1 cellular context compared by ENCODE assay signal in the genomic region with DNA sequence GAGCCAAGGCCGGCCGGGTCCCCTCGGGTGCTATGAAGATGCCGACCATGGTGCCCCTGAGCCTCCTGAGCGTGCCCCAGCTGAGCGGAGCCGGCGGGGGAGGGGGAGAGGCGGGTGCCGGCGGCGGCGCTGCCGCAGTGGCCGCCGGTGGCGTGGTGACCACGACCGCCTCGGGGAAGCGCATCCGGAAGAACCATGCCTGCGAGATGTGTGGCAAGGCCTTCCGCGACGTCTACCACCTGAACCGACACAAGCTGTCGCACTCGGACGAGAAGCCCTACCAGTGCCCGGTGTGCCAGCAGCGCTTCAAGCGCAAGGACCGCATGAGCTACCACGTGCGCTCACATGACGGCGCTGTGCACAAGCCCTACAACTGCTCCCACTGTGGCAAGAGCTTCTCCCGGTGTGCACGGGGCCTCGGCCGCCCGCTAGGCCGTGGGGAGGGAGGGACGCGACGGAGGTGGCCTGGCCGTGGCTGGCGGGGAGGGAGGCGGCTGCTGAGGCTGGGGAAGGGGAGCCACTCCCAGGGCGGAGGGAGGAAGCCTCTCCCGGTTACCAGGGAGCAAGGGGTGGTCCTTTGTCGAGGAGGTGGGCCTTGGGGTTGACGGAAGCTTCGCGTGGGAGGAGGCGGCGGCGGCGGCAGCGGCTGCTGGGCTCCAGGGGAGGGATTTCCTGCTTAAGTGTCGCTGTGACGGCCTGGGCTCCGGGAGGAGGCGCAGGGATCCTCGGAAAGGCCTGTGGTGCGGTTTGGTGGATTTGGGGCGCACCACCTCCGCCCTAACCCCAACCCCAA.
A peak's percentile ranks its signal among the peaks of the same experiment; 100 is the strongest.
TF ChIP-seq lines count a peak whose summit lies in the region.

No MANE protein-coding gene starts in this region.

TF ChIP-seq in K562, 482 proteins besides CTCF, POLR2A, EP300 and RAD21 (continued from another document and continues in another):
- TF ChIP-seq, protein P1, sequence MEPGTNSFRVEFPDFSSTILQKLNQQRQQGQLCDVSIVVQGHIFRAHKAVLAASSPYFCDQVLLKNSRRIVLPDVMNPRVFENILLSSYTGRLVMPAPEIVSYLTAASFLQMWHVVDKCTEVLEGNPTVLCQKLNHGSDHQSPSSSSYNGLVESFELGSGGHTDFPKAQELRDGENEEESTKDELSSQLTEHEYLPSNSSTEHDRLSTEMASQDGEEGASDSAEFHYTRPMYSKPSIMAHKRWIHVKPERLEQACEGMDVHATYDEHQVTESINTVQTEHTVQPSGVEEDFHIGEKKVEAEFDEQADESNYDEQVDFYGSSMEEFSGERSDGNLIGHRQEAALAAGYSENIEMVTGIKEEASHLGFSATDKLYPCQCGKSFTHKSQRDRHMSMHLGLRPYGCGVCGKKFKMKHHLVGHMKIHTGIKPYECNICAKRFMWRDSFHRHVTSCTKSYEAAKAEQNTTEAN (CRISPR knock-in tag; IDR thresholded peaks at IDR 0.05) = peak; percentile 84; the same call in 1 of the 2 replicates
- TF ChIP-seq RHOXF2B (CRISPR knock-in tag; conservative IDR thresholded peaks at IDR 0.05) = no peak
- no peak for TF ChIP-seq SMARCA5 (IDR thresholded peaks at IDR 0.05)
- TF ChIP-seq TEAD1 (CRISPR knock-in tag; IDR thresholded peaks at IDR 0.05) = peak; percentile 12 to 34; a peak in 1 of 4 replicates
- TF ChIP-seq SMAD2 (IDR thresholded peaks at IDR 0.05; ENCODE audit: low read depth, low read length) = no peak
- TF ChIP-seq MTA3 (IDR thresholded peaks at IDR 0.05; ENCODE audit: borderline replicate concordance) = peak; percentile 90; the same call in 1 of the 2 replicates
- TF ChIP-seq, protein P2, sequence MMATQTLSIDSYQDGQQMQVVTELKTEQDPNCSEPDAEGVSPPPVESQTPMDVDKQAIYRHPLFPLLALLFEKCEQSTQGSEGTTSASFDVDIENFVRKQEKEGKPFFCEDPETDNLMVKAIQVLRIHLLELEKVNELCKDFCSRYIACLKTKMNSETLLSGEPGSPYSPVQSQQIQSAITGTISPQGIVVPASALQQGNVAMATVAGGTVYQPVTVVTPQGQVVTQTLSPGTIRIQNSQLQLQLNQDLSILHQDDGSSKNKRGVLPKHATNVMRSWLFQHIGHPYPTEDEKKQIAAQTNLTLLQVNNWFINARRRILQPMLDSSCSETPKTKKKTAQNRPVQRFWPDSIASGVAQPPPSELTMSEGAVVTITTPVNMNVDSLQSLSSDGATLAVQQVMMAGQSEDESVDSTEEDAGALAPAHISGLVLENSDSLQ (IDR thresholded peaks at IDR 0.05) = peak; percentile 73
- no peak for TF ChIP-seq CBFA2T3 (IDR thresholded peaks at IDR 0.05)
- no peak for TF ChIP-seq SIN3B (IDR thresholded peaks at IDR 0.05; ENCODE audit: low read depth)
- 0 out of 2 replicates have a peak, but pooled peaks have one; percentile 73 for TF ChIP-seq ZNF224 (CRISPR knock-in tag; IDR thresholded peaks at IDR 0.05)
- TF ChIP-seq, protein P3, sequence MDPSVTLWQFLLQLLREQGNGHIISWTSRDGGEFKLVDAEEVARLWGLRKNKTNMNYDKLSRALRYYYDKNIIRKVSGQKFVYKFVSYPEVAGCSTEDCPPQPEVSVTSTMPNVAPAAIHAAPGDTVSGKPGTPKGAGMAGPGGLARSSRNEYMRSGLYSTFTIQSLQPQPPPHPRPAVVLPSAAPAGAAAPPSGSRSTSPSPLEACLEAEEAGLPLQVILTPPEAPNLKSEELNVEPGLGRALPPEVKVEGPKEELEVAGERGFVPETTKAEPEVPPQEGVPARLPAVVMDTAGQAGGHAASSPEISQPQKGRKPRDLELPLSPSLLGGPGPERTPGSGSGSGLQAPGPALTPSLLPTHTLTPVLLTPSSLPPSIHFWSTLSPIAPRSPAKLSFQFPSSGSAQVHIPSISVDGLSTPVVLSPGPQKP (CRISPR knock-in tag; IDR thresholded peaks at IDR 0.05) = no peak
- TF ChIP-seq ZNF23 (CRISPR knock-in tag; IDR thresholded peaks at IDR 0.05) = no peak
- TF ChIP-seq RB1 (IDR thresholded peaks at IDR 0.05; ENCODE audit: low read depth) = no peak
- no peak for TF ChIP-seq DACH1 (IDR thresholded peaks at IDR 0.05; ENCODE audit: partially characterized antibody)
- TF ChIP-seq ZBTB8A (IDR thresholded peaks at IDR 0.05; ENCODE audit: partially characterized antibody) = no peak
- no peak for TF ChIP-seq BRD9 (IDR thresholded peaks at IDR 0.05; ENCODE audit: low read depth, partially characterized antibody)
- TF ChIP-seq ZNF57 (CRISPR knock-in tag; IDR thresholded peaks at IDR 0.05) = no peak
- 0 out of 2 replicates have a peak, but pooled peaks have one; percentile 11 for TF ChIP-seq HCFC1 (IDR thresholded peaks at IDR 0.05; ENCODE audit: low read depth, low read length)
- TF ChIP-seq ZNF146 (CRISPR knock-in tag; IDR thresholded peaks at IDR 0.05; ENCODE audit: unreplicated experiment) = no peak
- no peak for TF ChIP-seq HOXB6 (CRISPR knock-in tag; IDR thresholded peaks at IDR 0.05; ENCODE audit: borderline replicate concordance)
- TF ChIP-seq TAF9B (IDR thresholded peaks at IDR 0.05; ENCODE audit: partially characterized antibody) = no peak
- TF ChIP-seq, protein P4, sequence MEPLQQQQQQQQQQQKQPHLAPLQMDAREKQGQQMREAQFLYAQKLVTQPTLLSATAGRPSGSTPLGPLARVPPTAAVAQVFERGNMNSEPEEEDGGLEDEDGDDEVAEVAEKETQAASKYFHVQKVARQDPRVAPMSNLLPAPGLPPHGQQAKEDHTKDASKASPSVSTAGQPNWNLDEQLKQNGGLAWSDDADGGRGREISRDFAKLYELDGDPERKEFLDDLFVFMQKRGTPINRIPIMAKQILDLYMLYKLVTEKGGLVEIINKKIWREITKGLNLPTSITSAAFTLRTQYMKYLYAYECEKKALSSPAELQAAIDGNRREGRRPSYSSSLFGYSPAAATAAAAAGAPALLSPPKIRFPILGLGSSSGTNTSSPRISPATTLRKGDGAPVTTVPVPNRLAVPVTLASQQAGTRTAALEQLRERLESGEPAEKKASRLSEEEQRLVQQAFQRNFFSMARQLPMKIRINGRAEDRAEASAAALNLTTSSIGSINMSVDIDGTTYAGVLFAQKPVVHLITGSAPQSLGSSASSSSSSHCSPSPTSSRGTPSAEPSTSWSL (CRISPR knock-in tag; IDR thresholded peaks at IDR 0.05; ENCODE audit: borderline replicate concordance) = no peak
- TF ChIP-seq, protein P5, sequence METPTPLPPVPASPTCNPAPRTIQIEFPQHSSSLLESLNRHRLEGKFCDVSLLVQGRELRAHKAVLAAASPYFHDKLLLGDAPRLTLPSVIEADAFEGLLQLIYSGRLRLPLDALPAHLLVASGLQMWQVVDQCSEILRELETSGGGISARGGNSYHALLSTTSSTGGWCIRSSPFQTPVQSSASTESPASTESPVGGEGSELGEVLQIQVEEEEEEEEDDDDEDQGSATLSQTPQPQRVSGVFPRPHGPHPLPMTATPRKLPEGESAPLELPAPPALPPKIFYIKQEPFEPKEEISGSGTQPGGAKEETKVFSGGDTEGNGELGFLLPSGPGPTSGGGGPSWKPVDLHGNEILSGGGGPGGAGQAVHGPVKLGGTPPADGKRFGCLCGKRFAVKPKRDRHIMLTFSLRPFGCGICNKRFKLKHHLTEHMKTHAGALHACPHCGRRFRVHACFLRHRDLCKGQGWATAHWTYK (CRISPR knock-in tag; IDR thresholded peaks at IDR 0.05) = peak; percentile 80; the same call in 1 of the 2 replicates
- peak; percentile 86 for TF ChIP-seq EP400 (IDR thresholded peaks at IDR 0.05)
- TF ChIP-seq STAG1 (CRISPR knock-in tag; IDR thresholded peaks at IDR 0.05; ENCODE audit: borderline replicate concordance) = peak; percentile 32; the same call in 1 of the 2 replicates
- TF ChIP-seq, protein P6, sequence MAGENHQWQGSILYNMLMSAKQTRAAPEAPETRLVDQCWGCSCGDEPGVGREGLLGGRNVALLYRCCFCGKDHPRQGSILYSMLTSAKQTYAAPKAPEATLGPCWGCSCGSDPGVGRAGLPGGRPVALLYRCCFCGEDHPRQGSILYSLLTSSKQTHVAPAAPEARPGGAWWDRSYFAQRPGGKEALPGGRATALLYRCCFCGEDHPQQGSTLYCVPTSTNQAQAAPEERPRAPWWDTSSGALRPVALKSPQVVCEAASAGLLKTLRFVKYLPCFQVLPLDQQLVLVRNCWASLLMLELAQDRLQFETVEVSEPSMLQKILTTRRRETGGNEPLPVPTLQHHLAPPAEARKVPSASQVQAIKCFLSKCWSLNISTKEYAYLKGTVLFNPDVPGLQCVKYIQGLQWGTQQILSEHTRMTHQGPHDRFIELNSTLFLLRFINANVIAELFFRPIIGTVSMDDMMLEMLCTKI (IDR thresholded peaks at IDR 0.05; ENCODE audit: partially characterized antibody) = no peak
- TF ChIP-seq, protein P7, sequence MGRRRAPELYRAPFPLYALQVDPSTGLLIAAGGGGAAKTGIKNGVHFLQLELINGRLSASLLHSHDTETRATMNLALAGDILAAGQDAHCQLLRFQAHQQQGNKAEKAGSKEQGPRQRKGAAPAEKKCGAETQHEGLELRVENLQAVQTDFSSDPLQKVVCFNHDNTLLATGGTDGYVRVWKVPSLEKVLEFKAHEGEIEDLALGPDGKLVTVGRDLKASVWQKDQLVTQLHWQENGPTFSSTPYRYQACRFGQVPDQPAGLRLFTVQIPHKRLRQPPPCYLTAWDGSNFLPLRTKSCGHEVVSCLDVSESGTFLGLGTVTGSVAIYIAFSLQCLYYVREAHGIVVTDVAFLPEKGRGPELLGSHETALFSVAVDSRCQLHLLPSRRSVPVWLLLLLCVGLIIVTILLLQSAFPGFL (CRISPR knock-in tag; IDR thresholded peaks at IDR 0.05) = no peak
- TF ChIP-seq SRSF1 (IDR thresholded peaks at IDR 0.05; ENCODE audit: low read depth, low read length) = 0 out of 2 replicates have a peak, but pooled peaks have one; percentile 55
- TF ChIP-seq, protein P8, sequence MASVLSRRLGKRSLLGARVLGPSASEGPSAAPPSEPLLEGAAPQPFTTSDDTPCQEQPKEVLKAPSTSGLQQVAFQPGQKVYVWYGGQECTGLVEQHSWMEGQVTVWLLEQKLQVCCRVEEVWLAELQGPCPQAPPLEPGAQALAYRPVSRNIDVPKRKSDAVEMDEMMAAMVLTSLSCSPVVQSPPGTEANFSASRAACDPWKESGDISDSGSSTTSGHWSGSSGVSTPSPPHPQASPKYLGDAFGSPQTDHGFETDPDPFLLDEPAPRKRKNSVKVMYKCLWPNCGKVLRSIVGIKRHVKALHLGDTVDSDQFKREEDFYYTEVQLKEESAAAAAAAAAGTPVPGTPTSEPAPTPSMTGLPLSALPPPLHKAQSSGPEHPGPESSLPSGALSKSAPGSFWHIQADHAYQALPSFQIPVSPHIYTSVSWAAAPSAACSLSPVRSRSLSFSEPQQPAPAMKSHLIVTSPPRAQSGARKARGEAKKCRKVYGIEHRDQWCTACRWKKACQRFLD (CRISPR knock-in tag; IDR thresholded peaks at IDR 0.05) = no peak
- no peak for TF ChIP-seq MTF1 (CRISPR knock-in tag; IDR thresholded peaks at IDR 0.05; ENCODE audit: borderline replicate concordance)
- TF ChIP-seq ETV5 (CRISPR knock-in tag; IDR thresholded peaks at IDR 0.05; ENCODE audit: low read depth) = peak; percentile 75; the same call in 1 of the 2 replicates
- no peak for TF ChIP-seq RBM34 (IDR thresholded peaks at IDR 0.05; ENCODE audit: borderline replicate concordance, insufficient read depth, low read length)
- TF ChIP-seq KLF1 (tag; IDR thresholded peaks at IDR 0.05) = no peak
- TF ChIP-seq NFYB (IDR thresholded peaks at IDR 0.05; ENCODE audit: extremely low read depth, insufficient read length) = no peak
- TF ChIP-seq SPI1 (IDR thresholded peaks at IDR 0.05; ENCODE audit: borderline replicate concordance, low read depth, low read length) = no peak
- peak in 1 of 2 experiments; percentile 12; a peak in 2 of 4 replicates for TF ChIP-seq FOXA3 (CRISPR knock-in tag; conservative IDR thresholded peaks at IDR 0.05 in 1 of 2, IDR thresholded peaks at IDR 0.05 in 1 of 2)
- TF ChIP-seq, protein P9, sequence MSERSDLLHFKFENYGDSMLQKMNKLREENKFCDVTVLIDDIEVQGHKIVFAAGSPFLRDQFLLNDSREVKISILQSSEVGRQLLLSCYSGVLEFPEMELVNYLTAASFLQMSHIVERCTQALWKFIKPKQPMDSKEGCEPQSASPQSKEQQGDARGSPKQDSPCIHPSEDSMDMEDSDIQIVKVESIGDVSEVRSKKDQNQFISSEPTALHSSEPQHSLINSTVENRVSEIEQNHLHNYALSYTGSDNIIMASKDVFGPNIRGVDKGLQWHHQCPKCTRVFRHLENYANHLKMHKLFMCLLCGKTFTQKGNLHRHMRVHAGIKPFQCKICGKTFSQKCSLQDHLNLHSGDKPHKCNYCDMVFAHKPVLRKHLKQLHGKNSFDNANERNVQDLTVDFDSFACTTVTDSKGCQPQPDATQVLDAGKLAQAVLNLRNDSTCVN (CRISPR knock-in tag; IDR thresholded peaks at IDR 0.05) = no peak
- TF ChIP-seq BHLHE40 (IDR thresholded peaks at IDR 0.05; ENCODE audit: low read length) = peak; percentile 87
- TF ChIP-seq, protein P10, sequence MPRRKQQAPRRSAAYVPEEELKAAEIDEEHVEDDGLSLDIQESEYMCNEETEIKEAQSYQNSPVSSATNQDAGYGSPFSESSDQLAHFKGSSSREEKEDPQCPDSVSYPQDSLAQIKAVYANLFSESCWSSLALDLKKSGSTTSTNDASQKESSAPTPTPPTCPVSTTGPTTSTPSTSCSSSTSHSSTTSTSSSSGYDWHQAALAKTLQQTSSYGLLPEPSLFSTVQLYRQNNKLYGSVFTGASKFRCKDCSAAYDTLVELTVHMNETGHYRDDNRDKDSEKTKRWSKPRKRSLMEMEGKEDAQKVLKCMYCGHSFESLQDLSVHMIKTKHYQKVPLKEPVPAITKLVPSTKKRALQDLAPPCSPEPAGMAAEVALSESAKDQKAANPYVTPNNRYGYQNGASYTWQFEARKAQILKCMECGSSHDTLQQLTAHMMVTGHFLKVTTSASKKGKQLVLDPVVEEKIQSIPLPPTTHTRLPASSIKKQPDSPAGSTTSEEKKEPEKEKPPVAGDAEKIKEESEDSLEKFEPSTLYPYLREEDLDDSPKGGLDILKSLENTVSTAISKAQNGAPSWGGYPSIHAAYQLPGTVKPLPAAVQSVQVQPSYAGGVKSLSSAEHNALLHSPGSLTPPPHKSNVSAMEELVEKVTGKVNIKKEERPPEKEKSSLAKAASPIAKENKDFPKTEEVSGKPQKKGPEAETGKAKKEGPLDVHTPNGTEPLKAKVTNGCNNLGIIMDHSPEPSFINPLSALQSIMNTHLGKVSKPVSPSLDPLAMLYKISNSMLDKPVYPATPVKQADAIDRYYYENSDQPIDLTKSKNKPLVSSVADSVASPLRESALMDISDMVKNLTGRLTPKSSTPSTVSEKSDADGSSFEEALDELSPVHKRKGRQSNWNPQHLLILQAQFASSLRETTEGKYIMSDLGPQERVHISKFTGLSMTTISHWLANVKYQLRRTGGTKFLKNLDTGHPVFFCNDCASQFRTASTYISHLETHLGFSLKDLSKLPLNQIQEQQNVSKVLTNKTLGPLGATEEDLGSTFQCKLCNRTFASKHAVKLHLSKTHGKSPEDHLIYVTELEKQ (CRISPR knock-in tag; IDR thresholded peaks at IDR 0.05) = no peak
- no peak for TF ChIP-seq SAFB2 (IDR thresholded peaks at IDR 0.05; ENCODE audit: borderline replicate concordance, low read depth, low read length, severe bottlenecking)
- no peak for TF ChIP-seq RBM25 (IDR thresholded peaks at IDR 0.05; ENCODE audit: low read depth, low read length, severe bottlenecking)
